In genomic region chr3:41198950-41199865, GRCh38 we compare ENCODE assay signal across 8 cellular contexts.
DNase-seq lines count a peak whose midpoint lies in the region; ATAC-seq and TF ChIP-seq lines count a peak whose summit lies in the region.

Gene CTNNB1 (plus strand): TSS chr3:41199505. CDS start chr3:41224069, 24,564 bp downstream.

- no peaks in the 10 kb centered on the region for H3K36me3 ChIP-seq in ACC112 (ENCODE audit: insufficient read depth, low read length)

- DNase-seq in NCI-H2227 treated with DMSO at 0.1 percent for 48 hours (lab: John Stamatoyannopoulos, UW) (peak; percentile 73), iris pigment epithelial cell (ENCODE audit: low read depth) (peak; percentile 97)
- peak; percentile 79 to 84 (median 82) for DNase-seq in activated CD4-positive, CD25-positive, alpha-beta regulatory T cell (lab: John Stamatoyannopoulos, UW)
- DNase-seq in central memory CD4-positive, alpha-beta T cell = peak; percentile 90
- DNase-seq in stimulated activated CD4-positive, alpha-beta T cell treated with anti-CD3 and anti-CD28 coated beads, Interleukin-12 subunit alpha, Interleukin-12 subunit beta, amount 100 ng/mL, for 4 hours = peak; percentile 90

- H3K4me1 ChIP-seq in ACC112 (ENCODE audit: control insufficient read depth, insufficient read depth, low read length, unreplicated experiment) = peaks cover 15% of the 10 kb centered on the region

- peak within 1 kb of the TSS; percentile 96 for H2AFZ ChIP-seq in ACC112 (ENCODE audit: low read length, unreplicated experiment)

- peak; percentile 68 for ATAC-seq in HG03095 (IDR thresholded peaks at IDR 0.05; ENCODE audit: unreplicated experiment)

- no peaks in the 10 kb centered on the region for H3K27me3 ChIP-seq in ACC112 (ENCODE audit: insufficient read depth, low read length)

- peaks cover 47% of the 10 kb centered on the region for H3K79me2 ChIP-seq in ACC112 (ENCODE audit: control insufficient read depth, insufficient read depth, low read length, unreplicated experiment)

- peak; percentile 99 for TF ChIP-seq POLR2A in GM18526 (IDR thresholded peaks at IDR 0.05; ENCODE audit: extremely low read depth, insufficient read length)

- H3K4me3 ChIP-seq in ACC112 (ENCODE audit: low read depth, low read length) = peak within 1 kb of the TSS; percentile 93

- H3K27ac ChIP-seq in ACC112 (ENCODE audit: low read depth, low read length) = peak within 1 kb of the TSS; percentile 84

Comparison
In these comparisons a context has a peak if more than half of its experiments do, and no peak if none do; other contexts are left out.
1. Peak in every context shown above with its lines: DNase-seq, ATAC-seq, H3K4me3 ChIP-seq and H3K27ac ChIP-seq.